ENCODE assay signal across 8 cellular contexts in the genomic region with DNA sequence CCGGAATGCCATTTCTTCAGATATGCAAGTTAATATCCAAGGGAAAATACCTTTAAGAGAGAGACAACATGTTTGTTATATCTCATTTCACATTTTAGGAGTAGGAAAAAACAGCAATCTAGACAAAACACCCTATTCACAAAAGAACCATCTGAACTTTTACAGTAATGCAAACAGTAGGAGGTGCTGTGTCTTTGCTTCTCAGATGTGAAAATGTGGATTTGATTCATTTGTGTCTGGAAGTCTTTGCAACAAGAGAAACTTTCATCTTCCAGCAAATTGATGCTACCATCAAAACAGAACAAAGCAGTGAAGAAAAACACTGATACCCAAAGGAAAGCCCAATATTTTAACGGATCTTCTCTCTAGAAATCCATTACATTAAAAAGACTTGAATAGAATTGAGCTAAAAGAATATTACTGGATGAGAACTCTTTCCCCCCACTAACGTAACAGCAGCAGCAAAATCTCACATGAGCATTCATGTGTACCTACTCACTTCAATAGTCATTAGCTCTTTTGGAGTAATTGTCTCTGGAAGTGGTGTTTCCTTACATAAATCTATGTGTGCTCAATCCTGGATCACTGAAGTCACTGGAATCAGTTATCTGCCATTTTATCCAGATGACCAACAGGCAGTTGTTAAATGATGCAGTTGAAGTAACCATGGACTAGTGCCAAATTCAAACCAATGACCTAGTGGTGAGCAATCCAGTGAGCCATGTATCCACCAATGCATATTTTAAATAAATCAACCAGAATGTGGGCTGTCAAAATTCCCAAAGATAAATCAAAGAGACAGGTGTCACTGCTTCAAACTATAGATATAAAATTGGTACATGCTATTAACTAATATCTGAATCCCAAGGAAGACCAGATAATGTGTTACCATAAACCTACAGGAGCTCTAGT. TPM values are rescaled to one million over a fixed set of nuclear protein-coding genes. Genes with fewer than 3 reads are reported as not detected.
DNase-seq lines count a peak whose midpoint lies in the region; ATAC-seq and TF ChIP-seq lines count a peak whose summit lies in the region.

No MANE protein-coding gene starts in this region.

- intact Hi-C loops in spleen (cut with DNase I; ENCODE audit: low total_unique reads): no loop called here
- intact Hi-C loops in activated CD4-positive, alpha-beta memory T cell treated with anti-CD3 and anti-CD28 coated beads for 36 hours (cut with micrococcal nuclease): no loop called here

- no peaks in the 10 kb centered on the region for H3K27me3 Mint-ChIP-seq in HFFc6 (ENCODE audit: insufficient read depth)
- peaks cover 35% of the 10 kb centered on the region for H3K27me3 Mint-ChIP-seq in activated CD4-positive, alpha-beta memory T cell treated with anti-CD3 and anti-CD28 coated beads for 36 hours

- H3K36me3 ChIP-seq in SK-N-MC (ENCODE audit: insufficient read depth, low read length): peaks cover 38% of the 10 kb centered on the region
- no peaks in the 10 kb centered on the region for H3K36me3 ChIP-seq in spleen

- peaks cover 0 to 18% (median 13%) of the 10 kb centered on the region in 6 donors for H3K4me1 ChIP-seq in spleen

- peaks cover 46% of the 10 kb centered on the region for H3K36me3 Mint-ChIP-seq in HFFc6 (ENCODE audit: low read depth)
- H3K36me3 Mint-ChIP-seq in activated CD4-positive, alpha-beta memory T cell treated with anti-CD3 and anti-CD28 coated beads for 36 hours: peaks cover 1% of the 10 kb centered on the region

- POLR2A ChIA-PET in activated CD4-positive, alpha-beta memory T cell treated with anti-CD3 and anti-CD28 coated beads for 36 hours (lab: Charles Lee): no interaction called here

- H3K9ac ChIP-seq in SK-N-MC (ENCODE audit: insufficient read length): peak overlapping the region; percentile 76

- H3K27ac ChIP-seq in SK-N-MC (0 out of 2 replicates have a peak overlapping the region, but pooled peaks have one; percentile 10), spleen (no peak overlapping the region)

- H3K9me3 ChIP-seq in SK-N-MC (ENCODE audit: low read depth, low read length) (no peaks in the 10 kb centered on the region), spleen (no peaks in the 10 kb centered on the region)

- DNase-seq in HFFc6 (peak; percentile 79), SK-N-MC (ENCODE audit: low read depth, low spot score) (no peak), globus pallidus (ENCODE audit: low spot score) (peak; percentile 61), spleen (no peak), occipital lobe (lab: John Stamatoyannopoulos, UW) (no peak)
- no peak for DNase-seq in activated CD4-positive, alpha-beta memory T cell treated with anti-CD3 and anti-CD28 coated beads for 36 hours

- WGBS in spleen, 5 donors: 66 to 85% (median 77%) methylated on average over 3 of the region's 3 CpGs

- CTCF ChIA-PET in activated CD4-positive, alpha-beta memory T cell treated with anti-CD3 and anti-CD28 coated beads for 36 hours (lab: Charles Lee): no interaction called here

- no peaks in the 10 kb centered on the region for H3K9me3 Mint-ChIP-seq in HFFc6
- no peaks in the 10 kb centered on the region for H3K9me3 Mint-ChIP-seq in activated CD4-positive, alpha-beta memory T cell treated with anti-CD3 and anti-CD28 coated beads for 36 hours

- ATAC-seq in GM19397 (IDR thresholded peaks at IDR 0.05; ENCODE audit: unreplicated experiment): no peak
- ATAC-seq in HG03196 (IDR thresholded peaks at IDR 0.05; ENCODE audit: unreplicated experiment): no peak

- peaks cover 74% of the 10 kb centered on the region for H3K4me1 Mint-ChIP-seq in HFFc6 (ENCODE audit: low read depth)
- peaks cover 4% of the 10 kb centered on the region for H3K4me1 Mint-ChIP-seq in activated CD4-positive, alpha-beta memory T cell treated with anti-CD3 and anti-CD28 coated beads for 36 hours (ENCODE audit: low read depth)

- H3K27me3 ChIP-seq in spleen (replicated peaks in 1 of 7): peaks cover 0 to 45% (median 10%) of the 10 kb centered on the region in 7 donors

- H3K4me3 Mint-ChIP-seq in HFFc6: peak overlapping the region; percentile 96
- no peak overlapping the region for H3K4me3 Mint-ChIP-seq in activated CD4-positive, alpha-beta memory T cell treated with anti-CD3 and anti-CD28 coated beads for 36 hours

- TF ChIP-seq CTCF in HFFc6 (IDR thresholded peaks at IDR 0.05): peak; percentile 78
- peak in 1 of 11 experiments; percentile 9 for TF ChIP-seq CTCF in spleen (IDR thresholded peaks at IDR 0.05 in 8 of 11, conservative IDR thresholded peaks at IDR 0.05 in 3 of 11)

- peak overlapping the region; percentile 86 for H3K4me3 ChIP-seq in SK-N-MC
- H3K4me3 ChIP-seq in spleen: peak overlapping the region in 7 of 8 donors; percentile 9 to 65 (median 28)

- TF ChIP-seq POLR2A in spleen (IDR thresholded peaks at IDR 0.05): no peak

- H3K27ac Mint-ChIP-seq in HFFc6: peak overlapping the region; percentile 76
- H3K27ac Mint-ChIP-seq in activated CD4-positive, alpha-beta memory T cell treated with anti-CD3 and anti-CD28 coated beads for 36 hours: no peak overlapping the region

RNA-seq across cellular contexts. Expression of a gene that starts 1.8 kb away (rescaled TPM):
- 10 to 100 TPM; 52.4 to 74.6 (median 61.4) TPM for total RNA-seq in HFFc6 (2021; fragmentation: NEBNext Ultra II Directional; extraction: Animal tissue kit (Norgen Biotek cat#: 25700))
- 10 to 100 TPM in 6 of 7 donors, 1 to 10 TPM in 1; 5.9 to 53.7 (median 17.4) TPM for total RNA-seq in spleen
- 1 to 10 TPM; 1.1 to 2.5 (median 1.8) TPM for polyA plus RNA-seq in spleen
- not detected for total RNA-seq in activated CD4-positive, alpha-beta memory T cell treated with anti-CD3 and anti-CD28 coated beads for 36 hours
- total RNA-seq in occipital lobe: 289 TPM

Comparison
In these comparisons a context has a peak if more than half of its experiments do, and no peak if none do; other contexts are left out.
1. DNase-seq: peak in HFFc6 (single experiment) and globus pallidus (single experiment); none in SK-N-MC (single experiment), spleen (single experiment), activated CD4-positive, alpha-beta memory T cell treated with anti-CD3 and anti-CD28 coated beads for 36 hours (single experiment) and occipital lobe (single experiment).
2. RNA of a gene that starts 1.8 kb away (total RNA-seq): 289 TPM in occipital lobe (single experiment), 52.4 to 74.6 TPM in HFFc6 and 5.9 to 53.7 TPM in spleen; not detected in activated CD4-positive, alpha-beta memory T cell treated with anti-CD3 and anti-CD28 coated beads for 36 hours; every median in the first group is over 4 times any median in the second.